Comparison of ENCODE assay signal across 8 cellular contexts in genomic region chr13:51584731-51585191, GRCh38. TPM values are rescaled to one million over a fixed set of nuclear protein-coding genes. Genes with fewer than 3 reads are reported as not detected.
A peak's percentile ranks its signal among the peaks of the same experiment; 100 is the strongest.
DNase-seq lines count a peak whose midpoint lies in the region; ATAC-seq lines count a peak whose summit lies in the region.

No MANE protein-coding gene starts in this region.

- peak overlapping the region; percentile 93 for H3K27ac Mint-ChIP-seq in activated CD4-positive, alpha-beta memory T cell treated with anti-CD3 and anti-CD28 coated beads, Interleukin-2, amount 10 ng/mL, durations not matched to agents 7 days and 5 days
- H3K27ac Mint-ChIP-seq in effector memory CD8-positive, alpha-beta T cell, result peak overlapping the region; percentile 92 to 94

- CTCF ChIA-PET in activated CD4-positive, alpha-beta memory T cell treated with anti-CD3 and anti-CD28 coated beads, Interleukin-2, amount 10 ng/mL, durations not matched to agents 7 days and 5 days (lab: Charles Lee), result interaction anchor here (0.8 to 3.3 kb wide), 9 partner anchors 17 to 299 kb away, joined by 3 to 25 read pairs (median 4); partner anchors contain the start of gene INTS6

- peak; percentile 23 for ATAC-seq in HG02763 (IDR thresholded peaks at IDR 0.05; ENCODE audit: unreplicated experiment)
- ATAC-seq in effector memory CD8-positive, alpha-beta T cell (replicated peaks), result peak; percentile 55

- peak overlapping the region; percentile 86 for H3K4me3 Mint-ChIP-seq in activated CD4-positive, alpha-beta memory T cell treated with anti-CD3 and anti-CD28 coated beads, Interleukin-2, amount 10 ng/mL, durations not matched to agents 7 days and 5 days
- H3K4me3 Mint-ChIP-seq in effector memory CD8-positive, alpha-beta T cell, result peak overlapping the region; percentile 90 to 91

- H3K36me3 Mint-ChIP-seq in activated CD4-positive, alpha-beta memory T cell treated with anti-CD3 and anti-CD28 coated beads, Interleukin-2, amount 10 ng/mL, durations not matched to agents 7 days and 5 days (ENCODE audit: low read depth), result peaks cover 10% of the 10 kb centered on the region
- H3K36me3 Mint-ChIP-seq in effector memory CD8-positive, alpha-beta T cell (ENCODE audit: insufficient read depth), result peaks cover 18% of the 10 kb centered on the region

- H3K4me1 Mint-ChIP-seq in activated CD4-positive, alpha-beta memory T cell treated with anti-CD3 and anti-CD28 coated beads, Interleukin-2, amount 10 ng/mL, durations not matched to agents 7 days and 5 days, result peaks cover 48% of the 10 kb centered on the region
- peaks cover 15 to 19% of the 10 kb centered on the region in 2 donors for H3K4me1 Mint-ChIP-seq in effector memory CD8-positive, alpha-beta T cell (ENCODE audit: low read depth in 2 of 2)

- POLR2A ChIA-PET in activated CD4-positive, alpha-beta memory T cell treated with anti-CD3 and anti-CD28 coated beads, Interleukin-2, amount 10 ng/mL, durations not matched to agents 7 days and 5 days (lab: Charles Lee), result interaction anchor here (0.9 to 4.0 kb wide), 15 partner anchors 11 to 609 kb away, joined by 3 to 109 read pairs (median 4); partner anchors contain the start of gene INTS6

- DNase-seq in NCI-H524 (lab: John Stamatoyannopoulos, UW), result peak; percentile 38 to 63
- DNase-seq in NCI-H524 treated with DMSO at 0.1 percent for 48 hours (lab: John Stamatoyannopoulos, UW), result no peak
- DNase-seq in NCI-H187 treated with DMSO at 0.1 percent for 48 hours (lab: John Stamatoyannopoulos, UW), result peak; percentile 27
- peak; percentile 77 for DNase-seq in activated CD4-positive, alpha-beta memory T cell treated with anti-CD3 and anti-CD28 coated beads, Interleukin-2, amount 10 ng/mL, durations not matched to agents 7 days and 5 days
- peak; percentile 64 to 68 (median 66) for DNase-seq in effector memory CD8-positive, alpha-beta T cell
- peak; percentile 91 for DNase-seq in mesenteric fat pad (ENCODE audit: low spot score)
- peak; percentile 48 to 57 for DNase-seq in stimulated activated CD8-positive, alpha-beta memory T cell treated with anti-CD3 and anti-CD28 coated beads, Interleukin-2, amount 100 ng/mL, for 48 hours (ENCODE audit: low read depth in 2 of 2)

- H3K27me3 Mint-ChIP-seq in activated CD4-positive, alpha-beta memory T cell treated with anti-CD3 and anti-CD28 coated beads, Interleukin-2, amount 10 ng/mL, durations not matched to agents 7 days and 5 days, result peaks cover 6% of the 10 kb centered on the region
- no peaks in the 10 kb centered on the region for H3K27me3 Mint-ChIP-seq in effector memory CD8-positive, alpha-beta T cell

- no peaks in the 10 kb centered on the region for H3K9me3 Mint-ChIP-seq in activated CD4-positive, alpha-beta memory T cell treated with anti-CD3 and anti-CD28 coated beads, Interleukin-2, amount 10 ng/mL, durations not matched to agents 7 days and 5 days
- H3K9me3 Mint-ChIP-seq in effector memory CD8-positive, alpha-beta T cell, result no peaks in the 10 kb centered on the region

RNA-seq across cellular contexts. Expression of gene WDFY2, which starts 0.5 kb away (rescaled TPM):
- total RNA-seq in activated CD4-positive, alpha-beta memory T cell treated with anti-CD3 and anti-CD28 coated beads, Interleukin-2, amount 10 ng/mL, durations not matched to agents 7 days and 5 days, result 10 to 100 TPM; 12.2 to 14.1 TPM
- 16.3 TPM for total RNA-seq in mesenteric fat pad
